ENCODE assay signal across 10 cellular contexts in genomic region chr17:7380321-7380720, GRCh38. TPM values are rescaled to one million over a fixed set of nuclear protein-coding genes. Genes with fewer than 3 reads are reported as not detected.
DNase-seq lines count a peak whose midpoint lies in the region; ATAC-seq and TF ChIP-seq lines count a peak whose summit lies in the region.
"Had no signal": no experiment of that assay in that cellular context is flagged by ENCODE, and none has a peak within 500 bp of the region (broad histone marks: within the 10 kb centered on the region; RNA-seq: fewer than 3 reads in every experiment).

No MANE protein-coding gene starts in this region.

- H3K27ac ChIP-seq in A673 (ENCODE audit: low read depth, low read length, poor library complexity, severe bottlenecking): no peak overlapping the region

- no peak for DNase-seq in A673 (ENCODE audit: low spot score)
- DNase-seq in NCI-H146 treated with DMSO at 0.1 percent for 48 hours (lab: John Stamatoyannopoulos, UW; ENCODE audit: unreplicated experiment): peak; percentile 35
- peak; percentile 46 for DNase-seq in epithelial cell of esophagus (ENCODE audit: low read depth)
- DNase-seq in mucosa of descending colon: peak in 2 of 3 donors; percentile 54 to 64
- no peak for DNase-seq in NCI-H2196 treated with DMSO at 0.1 percent for 48 hours (lab: John Stamatoyannopoulos, UW; ENCODE audit: unreplicated experiment)
- DNase-seq in NCI-H2227 (lab: John Stamatoyannopoulos, UW; ENCODE audit: unreplicated experiment): no peak
- no peak for DNase-seq in stimulated activated CD4-positive, alpha-beta T cell treated with anti-CD3 and anti-CD28 coated beads, Interleukin-1b, Interleukin-23, amount 100 ng/mL, for 48 hours
- DNase-seq in activated naive CD4-positive, alpha-beta T cell treated with Interleukin-2 at 50 U/mL for 16 hours: no peak
- DNase-seq: stimulated activated CD4-positive, alpha-beta T cell treated with anti-CD3 and anti-CD28 coated beads, Interleukin-4, amount 100 ng/mL, for 1 hour; T-helper 17 cell had no signal

- no TSS peak for BruUV-seq in A673 (replicated peaks; lab: Mats Ljungman, UMichigan)

- H3K36me3 ChIP-seq in A673 (ENCODE audit: insufficient read depth, low read length, poor library complexity, severe bottlenecking) (no peaks in the 10 kb centered on the region), mucosa of descending colon (ENCODE audit: low read depth) (no peaks in the 10 kb centered on the region)

- intact Hi-C loops in A673 (cut with micrococcal nuclease; ENCODE audit: unreplicated experiment) (no loop called here), mucosa of descending colon (cut with DNase I, micrococcal nuclease) (no loop called here)

- H3K4me3 ChIP-seq in A673 (ENCODE audit: low read depth, low read length, poor library complexity, severe bottlenecking) (peak overlapping the region; percentile 36), epithelial cell of esophagus (ENCODE audit: low read length) (peak overlapping the region; percentile 54), mucosa of descending colon (no peak overlapping the region)

- POLR2A ChIA-PET in A673 (lab: Charles Lee; ENCODE audit: low non-redundant PET): no interaction called here

- H3K9me3 ChIP-seq in A673 (ENCODE audit: low read depth, low read length, poor library complexity, severe bottlenecking) (no peaks in the 10 kb centered on the region), mucosa of descending colon (no peaks in the 10 kb centered on the region)

- H3K27me3 ChIP-seq in A673 (replicated peaks; ENCODE audit: insufficient read depth, low read depth, low read length, poor library complexity): no peaks in the 10 kb centered on the region

- TF ChIP-seq CTCF in A673 (conservative IDR thresholded peaks at IDR 0.05; ENCODE audit: low read depth, low read length) (no peak), epithelial cell of esophagus (IDR thresholded peaks at IDR 0.05; ENCODE audit: insufficient read depth, low read depth, low read length, missing control alignments) (no peak), mucosa of descending colon (IDR thresholded peaks at IDR 0.05) (no peak)

- peak; percentile 32 for ATAC-seq in mucosa of descending colon
- ATAC-seq: T-helper 17 cell had no signal

- H3K4me1 ChIP-seq in A673 (ENCODE audit: insufficient read depth, low read length, poor library complexity, severe bottlenecking) (no peaks in the 10 kb centered on the region), mucosa of descending colon (ENCODE audit: low read depth) (peaks cover 7% of the 10 kb centered on the region)

- CTCF ChIA-PET in A673 (lab: Charles Lee): no interaction called here

RNA-seq across cellular contexts. Expression of gene TNK1, which starts 0.6 kb away (rescaled TPM):
- total RNA-seq in A673 (2021) (0.90 and 1.1 TPM in 2 replicates), mucosa of descending colon (10 to 100 TPM; 16.4 to 29.5 (median 20.7) TPM)

RNA-seq across cellular contexts. Expression of gene PLSCR3, which starts 14.0 kb away (rescaled TPM):
- total RNA-seq in A673 (2021) (15.2 and 29.3 TPM in 2 replicates), mucosa of descending colon (10 to 100 TPM in 2 of 3 donors, 1 to 10 TPM in 1; 5.5 to 21.6 (median 16.4) TPM)

RNA-seq across cellular contexts. Expression of gene TMEM256, which starts 23.6 kb away (rescaled TPM):
- total RNA-seq in A673 (2021) (57.6 and 91.6 TPM in 2 replicates), mucosa of descending colon (10 to 100 TPM; 51.9 to 85.1 (median 64.9) TPM)

RNA-seq across cellular contexts. Expression of gene TMEM95, which starts 25.4 kb away (rescaled TPM):
- total RNA-seq in A673 (2021) (not detected in 2 replicates), mucosa of descending colon (under 1 TPM in 1 of 3 donors, not detected in 2; 0.26 TPM)
- total RNA-seq: T-helper 17 cell had no signal

RNA-seq across cellular contexts. Expression of gene NLGN2, which starts 27.3 kb away (rescaled TPM):
- total RNA-seq in A673 (2021) (36.9 and 60.5 TPM in 2 replicates), mucosa of descending colon (10 to 100 TPM in 1 of 3 donors, 1 to 10 TPM in 2; 2.9 to 38.0 (median 6.7) TPM)

Comparison
In these comparisons a context has a peak if more than half of its experiments do, and no peak if none do; other contexts are left out.
1. DNase-seq: peak in NCI-H146 treated with DMSO at 0.1 percent for 48 hours (single experiment), epithelial cell of esophagus (single experiment) and mucosa of descending colon (2 of 3); none in A673 (single experiment), NCI-H2196 treated with DMSO at 0.1 percent for 48 hours (single experiment), NCI-H2227 (single experiment), stimulated activated CD4-positive, alpha-beta T cell treated with anti-CD3 and anti-CD28 coated beads, Interleukin-1b, Interleukin-23, amount 100 ng/mL, for 48 hours (single experiment) and activated naive CD4-positive, alpha-beta T cell treated with Interleukin-2 at 50 U/mL for 16 hours (single experiment).